In the genomic region with DNA sequence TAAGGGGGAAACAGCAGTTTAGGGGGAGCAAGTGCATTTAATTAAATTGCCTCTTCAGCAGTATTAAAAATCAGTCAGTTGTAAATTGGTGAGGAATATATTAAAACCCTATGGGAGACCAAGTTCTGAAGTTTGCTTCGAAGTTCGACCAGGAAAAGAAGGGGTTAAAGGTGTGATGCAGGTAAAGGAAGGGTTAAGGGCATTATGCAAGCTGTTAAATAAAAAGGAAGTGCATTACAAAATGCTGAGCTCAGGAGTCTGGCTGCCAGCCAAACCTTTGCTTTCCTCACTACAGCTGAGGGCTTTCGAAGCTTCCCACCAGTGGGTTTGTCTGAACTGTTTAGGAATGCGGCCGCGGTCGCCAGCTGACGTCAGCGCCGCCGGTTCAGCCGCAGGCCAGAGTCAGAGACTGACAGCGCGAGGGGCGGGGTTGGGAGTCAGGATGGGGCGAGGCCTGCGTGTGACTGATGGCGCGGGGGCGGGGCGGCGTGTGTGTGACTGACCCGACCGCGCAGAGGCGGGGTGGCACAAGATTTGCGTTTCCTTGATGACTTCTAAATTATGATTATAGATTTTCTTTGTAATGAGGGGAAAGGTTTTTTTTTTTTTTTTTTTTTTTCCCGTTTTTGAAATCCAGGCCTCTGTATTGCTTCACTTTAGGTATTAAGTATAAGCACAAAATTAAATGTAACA, we compare ENCODE assay signal across 8 cellular contexts.
A peak's percentile ranks its signal among the peaks of the same experiment; 100 is the strongest.
DNase-seq lines count a peak whose midpoint lies in the region; ATAC-seq and TF ChIP-seq lines count a peak whose summit lies in the region.

No MANE protein-coding gene starts in this region.

- peaks cover 29% of the 10 kb centered on the region for H3K4me1 Mint-ChIP-seq in activated B cell treated with CpG ODN at 0.5 μM for 24 hours

- H3K4me3 ChIP-seq in AG09309 (ENCODE audit: control insufficient read depth, low read depth, low read length) (no peak overlapping the region), cardiac fibroblast (replicated peaks in 1 of 2; ENCODE audit: low read depth in 2 of 2, low read length in 2 of 2) (peak overlapping the region in 1 of 2 donors; percentile 16), iPS-18c (ENCODE audit: insufficient read depth, low read depth, low read length) (peak overlapping the region; percentile 34; the same call in 1 of the 2 replicates), skeletal muscle satellite cell (ENCODE audit: low read length) (peak overlapping the region; percentile 46)

- peak overlapping the region; percentile 70 for H3K4me3 Mint-ChIP-seq in activated B cell treated with CpG ODN at 0.5 μM for 24 hours

- H3K27me3 Mint-ChIP-seq in activated B cell treated with CpG ODN at 0.5 μM for 24 hours = no peaks in the 10 kb centered on the region

- H3K9me3 Mint-ChIP-seq in activated B cell treated with CpG ODN at 0.5 μM for 24 hours = no peaks in the 10 kb centered on the region

- peak overlapping the region; percentile 81 for H3K9ac ChIP-seq in skeletal muscle satellite cell (ENCODE audit: low read depth, low read length)

- H3K9me3 ChIP-seq in iPS-18c (ENCODE audit: control insufficient read depth, insufficient read depth, low read length) (no peaks in the 10 kb centered on the region), skeletal muscle satellite cell (replicated peaks; ENCODE audit: low read length) (no peaks in the 10 kb centered on the region)

- TF ChIP-seq CTCF in AG09309 (IDR thresholded peaks at IDR 0.05; ENCODE audit: control insufficient read depth, insufficient read depth, low read depth, low read length, missing control alignments) = no peak
- TF ChIP-seq CTCF in activated B cell treated with CpG ODN at 0.5 μM for 24 hours (IDR thresholded peaks at IDR 0.05) = no peak
- TF ChIP-seq CTCF in cardiac fibroblast (IDR thresholded peaks at IDR 0.05; ENCODE audit: low read depth, low read length) = no peak

- peak overlapping the region; percentile 78 for H3K4me2 ChIP-seq in skeletal muscle satellite cell (ENCODE audit: low read length)

- DNase-seq in AG09309 (ENCODE audit: low read depth) (peak; percentile 98), NCI-H345 (lab: John Stamatoyannopoulos, UW) (peak; percentile 93), activated B cell treated with CpG ODN at 0.5 μM for 24 hours (peak; percentile 94), cardiac fibroblast (ENCODE audit: low read depth in 2 of 2) (peak; percentile 100)

- H3K36me3 ChIP-seq in skeletal muscle satellite cell (ENCODE audit: insufficient read depth, low read length) = no peaks in the 10 kb centered on the region

- H3K4me1 ChIP-seq in skeletal muscle satellite cell (ENCODE audit: control insufficient read depth, insufficient read depth, low read length) = peaks cover 25% of the 10 kb centered on the region

- POLR2A ChIA-PET in activated B cell treated with CpG ODN at 0.5 μM for 24 hours (lab: Charles Lee) = interaction anchor here (0.6 to 2.2 kb wide), 4 partner anchors 75 to 464 kb away, joined by 3 to 43 read pairs (median 5); a partner anchor contains a TSS

- intact Hi-C loops in activated B cell treated with CpG ODN at 0.5 μM for 24 hours (cut with micrococcal nuclease) = loop anchor here (1.0 to 5.0 kb wide), 7 partner anchors 76 to 1846 kb away; a partner anchor contains a TSS

- peak overlapping the region; percentile 85 for H3K27ac Mint-ChIP-seq in activated B cell treated with CpG ODN at 0.5 μM for 24 hours

- ATAC-seq in GM19043 (IDR thresholded peaks at IDR 0.05; ENCODE audit: low read depth, unreplicated experiment) (peak; percentile 99), HG03342 (IDR thresholded peaks at IDR 0.05; ENCODE audit: unreplicated experiment) (peak; percentile 99), activated B cell treated with CpG ODN at 0.5 μM for 24 hours (ENCODE audit: low read depth) (peak; percentile 99)

- H3K27me3 ChIP-seq in skeletal muscle satellite cell (ENCODE audit: control insufficient read depth, insufficient read depth, low read length) = no peaks in the 10 kb centered on the region

- H3K36me3 Mint-ChIP-seq in activated B cell treated with CpG ODN at 0.5 μM for 24 hours (ENCODE audit: low read depth) = no peaks in the 10 kb centered on the region

- CTCF ChIA-PET in activated B cell treated with CpG ODN at 0.5 μM for 24 hours (lab: Charles Lee) = interaction anchor here (1.5 kb wide), 1 partner anchor 77 kb away, joined by 5 read pairs; no protein-coding TSS in a partner anchor
